Comparison of ENCODE assay signal across 9 cellular contexts in the genomic region with DNA sequence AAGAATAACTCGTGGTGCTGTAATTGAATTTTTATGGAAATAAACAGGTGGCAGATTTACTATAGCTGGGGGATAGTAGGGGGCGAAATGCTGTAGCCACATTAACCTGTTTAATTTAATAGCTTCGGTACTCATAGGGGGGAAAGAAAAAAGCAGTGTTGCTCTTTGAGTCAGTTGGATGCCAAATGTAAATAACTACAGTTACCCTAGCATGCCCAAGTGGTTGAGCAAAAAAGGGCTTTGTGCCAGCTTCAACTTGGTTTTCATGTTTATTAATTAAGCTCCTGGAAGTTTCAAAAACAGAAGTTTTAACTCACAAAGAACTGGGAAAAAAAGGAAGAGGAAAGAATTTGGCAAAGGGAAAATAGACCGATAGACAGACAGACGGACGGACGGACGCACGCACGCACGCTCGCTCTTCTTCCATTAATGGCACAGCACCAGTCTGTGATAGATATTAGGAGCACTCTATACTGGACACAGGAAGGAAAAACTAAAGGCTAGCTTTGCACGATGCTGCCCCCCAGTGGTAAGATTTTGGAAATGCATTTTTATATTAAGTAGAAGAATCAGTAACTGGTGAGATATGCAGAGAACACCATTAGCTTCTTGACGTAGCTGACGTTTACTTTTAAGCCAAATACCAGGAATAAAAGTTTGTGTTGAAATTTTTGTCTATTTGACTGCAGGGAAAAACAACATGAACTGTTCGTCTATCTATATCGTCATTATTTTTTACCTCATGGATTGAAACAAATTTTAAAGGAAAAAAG.
DNase-seq lines count a peak whose midpoint lies in the region; ATAC-seq and TF ChIP-seq lines count a peak whose summit lies in the region.
"Had no signal": no experiment of that assay in that cellular context is flagged by ENCODE, and none has a peak within 500 bp of the region (broad histone marks: within the 10 kb centered on the region; RNA-seq: fewer than 3 reads in every experiment).

No MANE protein-coding gene starts in this region.

- POLR2A ChIA-PET in activated CD4-positive, alpha-beta T cell treated with anti-CD3 and anti-CD28 coated beads, Interleukin-2, amount 10 ng/mL, durations not matched to agents 7 days and 5 days (lab: Charles Lee): no interaction called here

- H3K36me3 Mint-ChIP-seq in activated CD4-positive, alpha-beta T cell treated with anti-CD3 and anti-CD28 coated beads, Interleukin-2, amount 10 ng/mL, durations not matched to agents 7 days and 5 days (ENCODE audit: low read depth): no peaks in the 10 kb centered on the region
- H3K36me3 Mint-ChIP-seq in glutamatergic neuron (ENCODE audit: unreplicated experiment) (no peaks in the 10 kb centered on the region), progenitor cell of endocrine pancreas (ENCODE audit: insufficient read depth) (peaks cover 3% of the 10 kb centered on the region)

- peak; percentile 81 for ATAC-seq in HG03280 (IDR thresholded peaks at IDR 0.05; ENCODE audit: unreplicated experiment)

- no peak overlapping the region for H3K4me3 Mint-ChIP-seq in activated CD4-positive, alpha-beta T cell treated with anti-CD3 and anti-CD28 coated beads, Interleukin-2, amount 10 ng/mL, durations not matched to agents 7 days and 5 days
- no peak overlapping the region for H3K4me3 Mint-ChIP-seq in glutamatergic neuron (ENCODE audit: unreplicated experiment)
- H3K4me3 Mint-ChIP-seq in progenitor cell of endocrine pancreas (ENCODE audit: low read depth): peak overlapping the region; percentile 56
- H3K4me3 Mint-ChIP-seq: central memory CD8-positive, alpha-beta T cell had no signal

- CTCF ChIA-PET in activated CD4-positive, alpha-beta T cell treated with anti-CD3 and anti-CD28 coated beads, Interleukin-2, amount 10 ng/mL, durations not matched to agents 7 days and 5 days (lab: Charles Lee): interaction anchor here (1.3 kb wide), 3 partner anchors 10 to 41 kb away, joined by 3 to 4 read pairs (median 3); no protein-coding TSS in a partner anchor

- peak; percentile 83 for DNase-seq in DMS53 (lab: John Stamatoyannopoulos, UW)
- peak; percentile 43 for DNase-seq in GM19240 (ENCODE audit: insufficient read length, low spot score)
- peak; percentile 77 for DNase-seq in NCI-H2227 (lab: John Stamatoyannopoulos, UW; ENCODE audit: unreplicated experiment)
- DNase-seq in activated CD4-positive, alpha-beta T cell treated with anti-CD3 and anti-CD28 coated beads, Interleukin-2, amount 10 ng/mL, durations not matched to agents 7 days and 5 days: peak; percentile 49
- DNase-seq in glutamatergic neuron: peak; percentile 51
- peak; percentile 52 for DNase-seq in progenitor cell of endocrine pancreas (ENCODE audit: low spot score, unreplicated experiment)
- no peak for DNase-seq in activated naive CD4-positive, alpha-beta T cell treated with Interleukin-2 at 50 U/mL for 16 hours

- H3K9me3 Mint-ChIP-seq in activated CD4-positive, alpha-beta T cell treated with anti-CD3 and anti-CD28 coated beads, Interleukin-2, amount 10 ng/mL, durations not matched to agents 7 days and 5 days: no peaks in the 10 kb centered on the region
- H3K9me3 Mint-ChIP-seq in glutamatergic neuron (ENCODE audit: unreplicated experiment): peaks cover 6% of the 10 kb centered on the region
- H3K9me3 Mint-ChIP-seq in progenitor cell of endocrine pancreas (ENCODE audit: low read depth): peaks cover 10% of the 10 kb centered on the region

- no peaks in the 10 kb centered on the region for H3K4me1 Mint-ChIP-seq in activated CD4-positive, alpha-beta T cell treated with anti-CD3 and anti-CD28 coated beads, Interleukin-2, amount 10 ng/mL, durations not matched to agents 7 days and 5 days
- H3K4me1 Mint-ChIP-seq in glutamatergic neuron (ENCODE audit: low read depth, unreplicated experiment) (peaks cover 21% of the 10 kb centered on the region), progenitor cell of endocrine pancreas (ENCODE audit: low read depth) (peaks cover 24% of the 10 kb centered on the region)
- H3K4me1 Mint-ChIP-seq: central memory CD8-positive, alpha-beta T cell had no signal

- peak; percentile 92 for TF ChIP-seq CTCF in glutamatergic neuron (IDR thresholded peaks at IDR 0.05; ENCODE audit: partially characterized antibody, unreplicated experiment)
- TF ChIP-seq CTCF in progenitor cell of endocrine pancreas (IDR thresholded peaks at IDR 0.05; ENCODE audit: unreplicated experiment): peak; percentile 82

- H3K27me3 Mint-ChIP-seq in activated CD4-positive, alpha-beta T cell treated with anti-CD3 and anti-CD28 coated beads, Interleukin-2, amount 10 ng/mL, durations not matched to agents 7 days and 5 days: no peaks in the 10 kb centered on the region
- H3K27me3 Mint-ChIP-seq in glutamatergic neuron (ENCODE audit: unreplicated experiment) (no peaks in the 10 kb centered on the region), progenitor cell of endocrine pancreas (no peaks in the 10 kb centered on the region)
- H3K27me3 Mint-ChIP-seq: central memory CD8-positive, alpha-beta T cell had no signal

- H3K27ac Mint-ChIP-seq in activated CD4-positive, alpha-beta T cell treated with anti-CD3 and anti-CD28 coated beads, Interleukin-2, amount 10 ng/mL, durations not matched to agents 7 days and 5 days: no peak overlapping the region
- no peak overlapping the region for H3K27ac Mint-ChIP-seq in glutamatergic neuron (ENCODE audit: unreplicated experiment)
- H3K27ac Mint-ChIP-seq in progenitor cell of endocrine pancreas: peak overlapping the region; percentile 31
